Comparison of ENCODE assay signal across 8 cellular contexts in genomic region chr12:49866859-49867579, GRCh38. TPM values are rescaled to one million over a fixed set of nuclear protein-coding genes. Genes with fewer than 3 reads are reported as not detected.
A peak's percentile ranks its signal among the peaks of the same experiment; 100 is the strongest.
DNase-seq lines count a peak whose midpoint lies in the region; ATAC-seq, FAIRE-seq and TF ChIP-seq lines count a peak whose summit lies in the region.

No MANE protein-coding gene starts in this region.

- H3K4me3 Mint-ChIP-seq in osteocyte (ENCODE audit: unreplicated experiment) = no peak overlapping the region

- no peak overlapping the region for H3K27ac Mint-ChIP-seq in osteocyte (ENCODE audit: unreplicated experiment)

- peak; percentile 97 for TF ChIP-seq CTCF in osteocyte (IDR thresholded peaks at IDR 0.05)
- TF ChIP-seq CTCF in tibial nerve (IDR thresholded peaks at IDR 0.05) = peak; percentile 93 to 99 (median 96)

- 37 to 38% methylated on average over 19 of the region's 19 CpGs for WGBS in tibial nerve, 2 donors

- H3K9me3 ChIP-seq in tibial nerve = no peaks in the 10 kb centered on the region

- H3K27me3 Mint-ChIP-seq in osteocyte (ENCODE audit: unreplicated experiment) = peaks cover 22% of the 10 kb centered on the region

- no peak for ATAC-seq in HG02588 (IDR thresholded peaks at IDR 0.05; ENCODE audit: unreplicated experiment)

- H3K4me3 ChIP-seq in tibial nerve = no peak overlapping the region

- TF ChIP-seq POLR2A in tibial nerve (IDR thresholded peaks at IDR 0.05) = no peak

- H3K9me3 Mint-ChIP-seq in osteocyte (ENCODE audit: unreplicated experiment) = no peaks in the 10 kb centered on the region

- no peaks in the 10 kb centered on the region for H3K36me3 Mint-ChIP-seq in osteocyte (ENCODE audit: unreplicated experiment)

- peaks cover 0 to 31% (median 17%) of the 10 kb centered on the region in 4 donors for H3K4me1 ChIP-seq in tibial nerve

- no peaks in the 10 kb centered on the region for H3K27me3 ChIP-seq in tibial nerve

- DNase-seq in Caki2 (ENCODE audit: low read depth) (peak; percentile 58), HS-5 (ENCODE audit: low read depth) (peak; percentile 9), RCC 7860 (ENCODE audit: low spot score) (peak; percentile 14), frontal cortex (ENCODE audit: low spot score in 2 of 2) (peak; percentile 72 to 81), osteocyte (ENCODE audit: extremely low spot score, unreplicated experiment) (peak; percentile 88), tibial nerve (ENCODE audit: low spot score in 2 of 2) (peak; percentile 63 to 87)
- peak; percentile 58 for DNase-seq in activated effector memory CD4-positive, alpha-beta T cell treated with Interleukin-2 at 50 U/mL for 16 hours

- H3K27ac ChIP-seq in tibial nerve = peak overlapping the region in 1 of 4 donors; percentile 62

- H3K4me1 Mint-ChIP-seq in osteocyte (ENCODE audit: unreplicated experiment) = peaks cover 3% of the 10 kb centered on the region

- in situ Hi-C loops in Caki2 (cut with HindIII; ENCODE audit: low pct_unique_long_range_greater_than_20kb, low sequenced_read_pairs) = no loop called here

- no peaks in the 10 kb centered on the region for H3K36me3 ChIP-seq in tibial nerve

- TF ChIP-seq EP300 in tibial nerve (IDR thresholded peaks at IDR 0.05) = no peak

- FAIRE-seq in RCC 7860 (lab: Jason Lieb, UNC) (no peak), frontal cortex (lab: Jason Lieb, UNC) (no peak)

RNA-seq across cellular contexts. Expression of gene BCDIN3D, which starts 24.1 kb away (rescaled TPM):
- total RNA-seq in Caki2 (2014; rRNA removed; shearing (Covaris generic); ENCODE audit: low replicate concordance) = 3.2 and 3.4 TPM in 2 replicates
- total RNA-seq in frontal cortex (6.9 TPM), osteocyte (4.2 and 5.3 TPM in 2 replicates), tibial nerve (1 to 10 TPM; 1.2 to 4.2 (median 2.5) TPM)

RNA-seq across cellular contexts. Expression of gene FAIM2, which starts 36.7 kb away (rescaled TPM):
- not detected in 2 replicates for total RNA-seq in Caki2 (2014; rRNA removed; shearing (Covaris generic); ENCODE audit: low replicate concordance)
- total RNA-seq in frontal cortex (17.9 TPM), osteocyte (1.4 and 1.5 TPM in 2 replicates), tibial nerve (10 to 100 TPM in 3 of 4 donors, 1 to 10 TPM in 1; 6.9 to 68.6 (median 36.9) TPM)

RNA-seq across cellular contexts. Expression of gene NCKAP5L, which starts 38.8 kb away (rescaled TPM):
- total RNA-seq in Caki2 (2014; rRNA removed; shearing (Covaris generic); ENCODE audit: low replicate concordance) = 5.8 and 7.5 TPM in 2 replicates
- total RNA-seq in frontal cortex (7.3 TPM), osteocyte (39.1 and 42.4 TPM in 2 replicates), tibial nerve (10 to 100 TPM; 36.1 to 70.2 (median 44.7) TPM)

Comparison
In these comparisons a context has a peak if more than half of its experiments do, and no peak if none do; other contexts are left out.
1. DNase-seq: peak in every context shown above with its lines; median percentile 88 in osteocyte; 76 in frontal cortex; 75 in tibial nerve; 58 in Caki2; 58 in activated effector memory CD4-positive, alpha-beta T cell treated with Interleukin-2 at 50 U/mL for 16 hours; 14 in RCC 7860; 9 in HS-5.